In the genomic region with DNA sequence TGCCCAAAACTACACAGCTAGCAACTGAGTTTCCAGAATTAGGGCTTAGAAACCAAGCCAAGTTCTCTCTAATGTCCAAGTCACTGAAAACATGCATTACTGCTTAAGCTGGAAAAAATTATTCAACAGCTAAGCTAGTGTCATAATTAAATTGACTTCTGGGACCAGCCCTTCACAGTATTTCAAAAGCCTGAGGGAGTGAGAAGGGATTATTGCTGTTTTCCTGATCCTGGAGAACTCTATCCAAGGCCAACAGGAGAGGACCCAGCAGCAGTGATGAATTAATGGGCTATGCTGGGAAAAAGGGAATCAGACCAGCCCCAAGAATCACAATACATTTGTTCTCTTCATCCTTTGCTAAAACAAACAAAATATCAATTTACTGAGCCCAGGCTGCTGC, we compare ENCODE assay signal across 18 cellular contexts. TPM values are rescaled to one million over a fixed set of nuclear protein-coding genes. Genes with fewer than 3 reads are reported as not detected.
"Had no signal": no experiment of that assay in that cellular context is flagged by ENCODE, and none has a peak within 500 bp of the region (broad histone marks: within the 10 kb centered on the region; RNA-seq: fewer than 3 reads in every experiment).

No MANE protein-coding gene starts in this region.

- ATAC-seq: activated CD8-positive, alpha-beta memory T cell treated with anti-CD3 and anti-CD28 coated beads, Interleukin-2, amount 10 ng/mL, durations not matched to agents 7 days and 5 days; left lobe of liver had no signal

- H3K27ac ChIP-seq: cardiac muscle cell, heart right ventricle had no signal

- DNase-seq: activated CD4-positive, alpha-beta T cell treated with anti-CD3 and anti-CD28 coated beads for 1 hour; activated CD4-positive, alpha-beta T cell treated with anti-CD3 and anti-CD28 coated beads, Interleukin-2, amount 50 U/mL, for 48 hours; activated CD8-positive, alpha-beta memory T cell treated with anti-CD3 and anti-CD28 coated beads, Interleukin-2, amount 10 ng/mL, durations not matched to agents 7 days and 5 days; activated gamma-delta T cell; activated naive CD8-positive, alpha-beta T cell treated with anti-CD3 and anti-CD28 coated beads for 36 hours; activated T-cell treated with anti-CD3 and anti-CD28 coated beads, Interleukin-2, amount 50 U/mL, for 24 hours; anterior cingulate cortex; heart right ventricle; stimulated activated CD4-positive, alpha-beta T cell treated with anti-CD3 and anti-CD28 coated beads, Interleukin-2, amount 100 ng/mL, for 48 hours; stimulated activated naive CD4-positive, alpha-beta T cell treated with Interleukin-2 at 50 U/mL for 16 hours had no signal

- H3K36me3 ChIP-seq: cardiac muscle cell, heart right ventricle had no signal

- H3K4me3 ChIP-seq: cardiac muscle cell, heart right ventricle had no signal

- H3K27me3 ChIP-seq: cardiac muscle cell, heart right ventricle had no signal

RNA-seq across cellular contexts. Expression of gene CLEC3A, which starts 34.6 kb away (rescaled TPM):
- total RNA-seq: activated CD8-positive, alpha-beta memory T cell treated with anti-CD3 and anti-CD28 coated beads, Interleukin-2, amount 10 ng/mL, durations not matched to agents 7 days and 5 days; activated naive CD8-positive, alpha-beta T cell treated with anti-CD3 and anti-CD28 coated beads for 36 hours; cardiac muscle cell; endothelial cell of umbilical vein; heart right ventricle; left lobe of liver; mesenteric fat pad; neural crest cell; osteocyte; pulmonary artery endothelial cell; temporal lobe had no signal
- polyA plus RNA-seq: cardiac muscle cell, endothelial cell of umbilical vein, heart right ventricle had no signal
